8 cellular contexts compared by ENCODE assay signal in the genomic region with DNA sequence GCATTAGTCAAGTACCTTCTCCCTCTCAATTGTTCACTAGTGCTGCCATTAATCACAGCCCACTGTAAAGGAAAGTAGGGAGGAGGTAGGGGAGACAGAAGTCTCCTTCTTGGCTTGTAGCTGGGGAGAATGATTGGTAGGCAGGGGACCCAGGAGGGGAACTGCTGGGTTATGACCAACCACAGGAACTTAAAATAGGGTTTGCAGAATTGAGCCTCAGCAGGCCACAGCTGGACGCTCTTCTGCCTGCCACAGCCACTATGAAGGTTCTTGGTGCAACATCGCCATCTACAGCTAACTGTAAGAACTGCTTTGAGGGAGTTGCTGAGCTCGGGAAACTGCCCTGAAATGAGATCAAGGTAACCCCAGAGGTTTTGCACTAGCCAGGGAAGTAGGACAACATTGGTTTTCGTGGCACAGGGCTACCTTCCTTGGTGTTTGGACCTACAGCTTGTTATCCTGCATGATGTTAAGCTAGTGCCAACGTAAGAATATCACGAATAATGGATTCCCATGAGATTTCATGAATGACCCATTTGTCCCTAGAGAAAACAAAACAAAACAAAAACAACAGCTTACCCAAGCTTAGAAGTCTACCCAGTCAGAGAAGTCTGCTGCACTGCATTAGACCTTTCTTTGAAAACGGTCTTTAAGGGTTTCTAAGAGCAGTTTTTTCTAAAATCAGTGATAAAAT.
DNase-seq lines count a peak whose midpoint lies in the region; ATAC-seq and TF ChIP-seq lines count a peak whose summit lies in the region.

No MANE protein-coding gene starts in this region.

- no peaks in the 10 kb centered on the region for H3K4me1 ChIP-seq in heart left ventricle

- intact Hi-C loops in heart left ventricle (cut with DNase I) = loop anchor here in 7 of 10 donors (5.0 to 10.0 kb wide), 5 partner anchors 760 to 1070 kb away; a partner anchor contains a TSS

- no peak overlapping the region for H3K27ac ChIP-seq in heart left ventricle

- TF ChIP-seq POLR2A in heart left ventricle (IDR thresholded peaks at IDR 0.05) = no peak

- H3K36me3 ChIP-seq in heart left ventricle = no peaks in the 10 kb centered on the region

- TF ChIP-seq CTCF in heart left ventricle (IDR thresholded peaks at IDR 0.05) (peak; percentile 50 to 71 (median 64)), retinal pigment epithelial cell (conservative IDR thresholded peaks at IDR 0.05; ENCODE audit: low read depth, low read length) (peak; percentile 63)

- DNase-seq in D341Med (ENCODE audit: low spot score) (peak; percentile 56), NCI-H2107 (lab: John Stamatoyannopoulos, UW) (peak; percentile 18), heart left ventricle (peak in 4 of 5 donors; percentile 23 to 28 (median 26)), retinal pigment epithelial cell (ENCODE audit: low read depth) (no peak), NCI-H2227 treated with DMSO at 0.1 percent for 48 hours (lab: John Stamatoyannopoulos, UW) (no peak)
- DNase-seq in activated CD4-positive, alpha-beta T cell treated with anti-CD3 and anti-CD28 coated beads, Interleukin-2, amount 50 U/mL, for 48 hours = peak; percentile 3 to 27

- WGBS in heart left ventricle, 4 donors = 4 to 9% (median 7%) methylated on average over 7 of the region's 7 CpGs

- H3K4me3 ChIP-seq in heart left ventricle (no peak overlapping the region), retinal pigment epithelial cell (ENCODE audit: low read length) (no peak overlapping the region)

- peak; percentile 98 for ATAC-seq in GM19023 (IDR thresholded peaks at IDR 0.05; ENCODE audit: unreplicated experiment)
- peak; percentile 88 for ATAC-seq in HG03060 (IDR thresholded peaks at IDR 0.05; ENCODE audit: low read depth, unreplicated experiment)
- ATAC-seq in heart left ventricle = peak in 3 of 4 donors; percentile 53 to 78 (median 63)

- peaks cover 0 to 4% (median 0%) of the 10 kb centered on the region in 9 donors for H3K27me3 ChIP-seq in heart left ventricle

- H3K9me3 ChIP-seq in heart left ventricle = no peaks in the 10 kb centered on the region

Comparison
In these comparisons a context has a peak if more than half of its experiments do, and no peak if none do; other contexts are left out.
1. DNase-seq: peak in D341Med (single experiment), NCI-H2107 (single experiment), activated CD4-positive, alpha-beta T cell treated with anti-CD3 and anti-CD28 coated beads, Interleukin-2, amount 50 U/mL, for 48 hours (2 of 2) and heart left ventricle (4 of 5); none in retinal pigment epithelial cell (single experiment) and NCI-H2227 treated with DMSO at 0.1 percent for 48 hours (single experiment).
2. Peak in every context shown above with its lines, with median percentiles within 50 percentile points of each other: ATAC-seq.